Comparison of ENCODE assay signal across 26 cellular contexts in the genomic region with DNA sequence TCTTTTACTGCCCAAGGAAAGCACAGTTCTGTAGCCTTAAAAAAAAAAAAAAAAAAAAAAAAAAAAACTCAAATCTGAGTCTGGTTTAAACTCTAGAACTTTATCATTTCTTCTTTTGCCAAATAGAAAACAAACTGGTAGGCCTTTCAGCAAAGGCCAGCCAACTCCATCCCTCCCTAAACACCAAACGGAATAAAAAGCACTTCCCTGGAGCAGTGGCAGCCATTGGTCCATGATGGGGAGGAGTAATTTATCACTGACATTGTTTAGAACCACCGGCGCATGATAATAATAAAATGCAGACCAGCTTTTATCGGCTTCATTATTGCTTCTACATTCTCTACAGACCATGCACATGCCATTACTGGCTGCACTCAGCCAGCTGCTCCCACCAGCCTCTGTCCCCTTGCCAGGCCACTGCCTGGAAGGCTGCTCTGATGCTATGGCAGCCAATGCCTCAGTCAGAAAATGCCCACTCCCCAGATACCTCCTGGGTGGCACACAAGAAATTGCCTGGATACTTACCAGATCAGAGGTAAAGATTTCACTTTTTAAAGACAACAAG. TPM values are rescaled to one million over a fixed set of nuclear protein-coding genes. Genes with fewer than 3 reads are reported as not detected.
DNase-seq lines count a peak whose midpoint lies in the region; ATAC-seq and TF ChIP-seq lines count a peak whose summit lies in the region.
"Had no signal": no experiment of that assay in that cellular context is flagged by ENCODE, and none has a peak within 500 bp of the region (broad histone marks: within the 10 kb centered on the region; RNA-seq: fewer than 3 reads in every experiment).

No MANE protein-coding gene starts in this region.

- no peak overlapping the region for H3K4me2 ChIP-seq in hepatocyte

- H3K27me3 ChIP-seq in hepatocyte = no peaks in the 10 kb centered on the region
- H3K27me3 ChIP-seq in lower lobe of right lung (ENCODE audit: low read depth) = no peaks in the 10 kb centered on the region
- H3K27me3 ChIP-seq: SJSA1, suprapubic skin, upper lobe of left lung had no signal

- H3K9me3 ChIP-seq in hepatocyte (ENCODE audit: low read depth) (no peaks in the 10 kb centered on the region), lower lobe of right lung (no peaks in the 10 kb centered on the region)
- H3K9me3 ChIP-seq: SJSA1, suprapubic skin, upper lobe of left lung had no signal

- H3K36me3 ChIP-seq in hepatocyte (replicated peaks; ENCODE audit: insufficient read depth, low read depth) = no peaks in the 10 kb centered on the region
- peaks cover 90% of the 10 kb centered on the region for H3K36me3 ChIP-seq in lower lobe of right lung
- H3K36me3 ChIP-seq: SJSA1 had no signal

- H3K27ac ChIP-seq in hepatocyte (peak overlapping the region; percentile 32), lower lobe of right lung (no peak overlapping the region)
- H3K27ac ChIP-seq: RWPE1, SJSA1, suprapubic skin, upper lobe of left lung had no signal

- no peak for TF ChIP-seq CTCF in hepatocyte (IDR thresholded peaks at IDR 0.05; ENCODE audit: poor library complexity)
- no peak for TF ChIP-seq CTCF in lower lobe of right lung (IDR thresholded peaks at IDR 0.05)

- H3K4me3 ChIP-seq in hepatocyte (no peak overlapping the region), lower lobe of right lung (no peak overlapping the region)
- H3K4me3 ChIP-seq: SJSA1, skin epidermis, suprapubic skin, upper lobe of left lung had no signal

- H3K4me1 ChIP-seq in hepatocyte (ENCODE audit: insufficient read depth) = peaks cover 23% of the 10 kb centered on the region
- H3K4me1 ChIP-seq in lower lobe of right lung = peaks cover 15% of the 10 kb centered on the region

- ATAC-seq in left ventricle myocardium superior (peak; percentile 25), lower lobe of right lung (no peak), HG02759 (IDR thresholded peaks at IDR 0.05; ENCODE audit: unreplicated experiment) (no peak)
- ATAC-seq: activated T-cell treated with anti-CD3 and anti-CD28 coated beads, Interleukin-2, amount 50 U/mL, for 4 hours; natural killer cell; stimulated activated memory B cell treated with anti-CD40 and anti-IgM and Interleukin-4, amounts not matched to agents 10 μg/mL and 1 μg/mL and 100 μg/mL, for 72 hours had no signal

- no peaks in the 10 kb centered on the region for H3K9me2 ChIP-seq in hepatocyte (replicated peaks; ENCODE audit: insufficient read depth)

- H2AFZ ChIP-seq in hepatocyte = no peak overlapping the region

- no peak for DNase-seq in left ventricle myocardium superior
- no peak for DNase-seq in cardiac septum (ENCODE audit: low spot score)
- DNase-seq in NCI-H69 (lab: John Stamatoyannopoulos, UW) = peak; percentile 93
- no peak for DNase-seq in hepatocyte (ENCODE audit: low spot score)
- no peak for DNase-seq in activated gamma-delta T cell treated with Interleukin-2 at 50 U/mL for 16 hours
- no peak for DNase-seq in lower lobe of right lung
- no peak for DNase-seq in medulla oblongata (ENCODE audit: extremely low spot score)
- DNase-seq: activated B cell treated with CpG ODN at 0.5 μM for 24 hours; activated CD4-positive, alpha-beta T cell treated with anti-CD3 and anti-CD28 coated beads, Interleukin-2, amount 50 U/mL, for 1 hour; activated gamma-delta T cell; activated T-cell treated with anti-CD3 and anti-CD28 coated beads, Interleukin-2, amount 50 U/mL, for 4 hours; Calu3; islet precursor cell; KBM-7; natural killer cell; NCI-H1105; NCI-H2029 treated with DMSO at 0.1 percent for 48 hours; NCI-H510A; OCI-M1; upper lobe of left lung had no signal

- H3K79me2 ChIP-seq in hepatocyte = peaks cover 54% of the 10 kb centered on the region

- 61% methylated on average over 4 of the region's 4 CpGs for WGBS in hepatocyte (ENCODE audit: low lambda C conversion rate, missing lambda C conversion rate)

- intact Hi-C loops in left ventricle myocardium superior (cut with micrococcal nuclease) (no loop called here), cardiac septum (cut with DNase I) (no loop called here), lower lobe of right lung (cut with DNase I) (no loop called here)

- peaks cover 10% of the 10 kb centered on the region for H4K20me1 ChIP-seq in hepatocyte (ENCODE audit: insufficient read depth, poor library complexity, severe bottlenecking)

RNA-seq across cellular contexts. Expression of a gene that starts 45.9 kb away (rescaled TPM):
- total RNA-seq in left ventricle myocardium superior (13.0 TPM), cardiac septum (5.4 TPM), hepatocyte (76.1 and 87.4 TPM in 2 replicates), lower lobe of right lung (46.8 TPM)
- 11.9 and 14.5 TPM in 2 replicates for polyA plus RNA-seq in hepatocyte
